Comparison of ENCODE assay signal across 1 cellular context in the genomic region with DNA sequence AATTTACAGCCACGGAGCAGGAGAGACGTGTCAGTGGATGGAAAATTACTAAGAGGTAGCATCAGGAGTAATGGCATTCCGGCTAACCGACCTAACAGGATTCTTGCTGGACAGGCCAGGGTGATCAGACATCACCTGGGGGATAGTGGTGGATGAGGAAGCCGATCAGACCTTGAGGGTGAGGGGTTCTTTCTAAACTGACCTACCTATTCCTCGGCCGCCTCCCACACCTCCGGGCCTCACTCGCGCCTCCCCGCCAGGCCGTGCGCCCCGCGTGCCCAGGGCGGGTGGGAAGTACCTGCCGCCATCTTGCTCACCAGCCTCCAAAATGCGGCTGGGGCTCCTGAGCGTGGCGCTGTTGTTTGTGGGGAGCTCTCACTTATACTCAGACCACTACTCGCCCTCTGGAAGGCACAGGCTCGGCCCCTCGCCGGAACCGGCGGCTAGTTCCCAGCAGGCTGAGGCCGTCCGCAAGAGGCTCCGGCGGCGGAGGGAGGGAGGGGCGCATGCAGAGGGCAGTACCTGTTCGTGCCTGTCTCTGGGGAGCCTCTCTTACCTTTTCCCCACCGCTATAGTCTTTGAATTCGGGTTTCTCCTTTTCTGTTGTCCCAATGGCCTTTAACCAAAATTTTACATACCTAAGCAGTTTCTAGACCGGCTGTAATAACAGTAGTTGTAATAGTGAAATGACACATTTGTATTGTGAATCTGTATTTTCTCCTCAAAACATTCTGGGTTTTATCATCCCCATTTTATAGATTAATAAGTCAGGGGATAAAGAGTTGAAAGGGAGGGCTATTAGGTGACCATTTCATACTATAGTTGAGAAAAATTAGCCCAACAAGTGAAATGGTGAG.
A peak's percentile ranks its signal among the peaks of the same experiment; 100 is the strongest.
TF ChIP-seq lines count a peak whose summit lies in the region.

A gene with protein sequence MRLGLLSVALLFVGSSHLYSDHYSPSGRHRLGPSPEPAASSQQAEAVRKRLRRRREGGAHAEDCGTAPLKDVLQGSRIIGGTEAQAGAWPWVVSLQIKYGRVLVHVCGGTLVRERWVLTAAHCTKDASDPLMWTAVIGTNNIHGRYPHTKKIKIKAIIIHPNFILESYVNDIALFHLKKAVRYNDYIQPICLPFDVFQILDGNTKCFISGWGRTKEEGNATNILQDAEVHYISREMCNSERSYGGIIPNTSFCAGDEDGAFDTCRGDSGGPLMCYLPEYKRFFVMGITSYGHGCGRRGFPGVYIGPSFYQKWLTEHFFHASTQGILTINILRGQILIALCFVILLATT (plus strand): TSS at position 290 of the 857 bp plus-strand sequence. CDS start 39 bp downstream, at position 329.

TF ChIP-seq in K562, 482 proteins besides CTCF, POLR2A, EP300 and RAD21:
- TF ChIP-seq, protein P1, sequence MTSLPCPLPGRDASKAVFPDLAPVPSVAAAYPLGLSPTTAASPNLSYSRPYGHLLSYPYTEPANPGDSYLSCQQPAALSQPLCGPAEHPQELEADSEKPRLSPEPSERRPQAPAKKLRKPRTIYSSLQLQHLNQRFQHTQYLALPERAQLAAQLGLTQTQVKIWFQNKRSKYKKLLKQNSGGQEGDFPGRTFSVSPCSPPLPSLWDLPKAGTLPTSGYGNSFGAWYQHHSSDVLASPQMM (CRISPR knock-in tag; IDR thresholded peaks at IDR 0.05): no peak
- TF ChIP-seq, protein P2, sequence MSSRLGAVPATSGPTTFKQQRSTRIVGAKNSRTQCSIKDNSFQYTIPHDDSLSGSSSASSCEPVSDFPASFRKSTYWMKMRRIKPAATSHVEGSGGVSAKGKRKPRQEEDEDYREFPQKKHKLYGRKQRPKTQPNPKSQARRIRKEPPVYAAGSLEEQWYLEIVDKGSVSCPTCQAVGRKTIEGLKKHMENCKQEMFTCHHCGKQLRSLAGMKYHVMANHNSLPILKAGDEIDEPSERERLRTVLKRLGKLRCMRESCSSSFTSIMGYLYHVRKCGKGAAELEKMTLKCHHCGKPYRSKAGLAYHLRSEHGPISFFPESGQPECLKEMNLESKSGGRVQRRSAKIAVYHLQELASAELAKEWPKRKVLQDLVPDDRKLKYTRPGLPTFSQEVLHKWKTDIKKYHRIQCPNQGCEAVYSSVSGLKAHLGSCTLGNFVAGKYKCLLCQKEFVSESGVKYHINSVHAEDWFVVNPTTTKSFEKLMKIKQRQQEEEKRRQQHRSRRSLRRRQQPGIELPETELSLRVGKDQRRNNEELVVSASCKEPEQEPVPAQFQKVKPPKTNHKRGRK (tag; IDR thresholded peaks at IDR 0.05): no peak
- TF ChIP-seq MAFK (IDR thresholded peaks at IDR 0.05; ENCODE audit: low read length): peak; percentile 21; the same call in 1 of the 2 replicates
- no peak for TF ChIP-seq MAZ (CRISPR knock-in tag; conservative IDR thresholded peaks at IDR 0.05 in 1 of 2, IDR thresholded peaks at IDR 0.05 in 1 of 2)
- no peak for TF ChIP-seq CBX5 (IDR thresholded peaks at IDR 0.05; ENCODE audit: borderline replicate concordance, low read depth)
- TF ChIP-seq MAFF (IDR thresholded peaks at IDR 0.05; ENCODE audit: low read length): 0 out of 2 replicates have a peak, but pooled peaks have one; percentile 1
- TF ChIP-seq ZNF316 (IDR thresholded peaks at IDR 0.05): peak; percentile 36; the same call in 1 of the 2 replicates
- TF ChIP-seq ZNF274 (IDR thresholded peaks at IDR 0.05; ENCODE audit: borderline replicate concordance, low read depth, low read length): no peak
- TF ChIP-seq, protein P3, sequence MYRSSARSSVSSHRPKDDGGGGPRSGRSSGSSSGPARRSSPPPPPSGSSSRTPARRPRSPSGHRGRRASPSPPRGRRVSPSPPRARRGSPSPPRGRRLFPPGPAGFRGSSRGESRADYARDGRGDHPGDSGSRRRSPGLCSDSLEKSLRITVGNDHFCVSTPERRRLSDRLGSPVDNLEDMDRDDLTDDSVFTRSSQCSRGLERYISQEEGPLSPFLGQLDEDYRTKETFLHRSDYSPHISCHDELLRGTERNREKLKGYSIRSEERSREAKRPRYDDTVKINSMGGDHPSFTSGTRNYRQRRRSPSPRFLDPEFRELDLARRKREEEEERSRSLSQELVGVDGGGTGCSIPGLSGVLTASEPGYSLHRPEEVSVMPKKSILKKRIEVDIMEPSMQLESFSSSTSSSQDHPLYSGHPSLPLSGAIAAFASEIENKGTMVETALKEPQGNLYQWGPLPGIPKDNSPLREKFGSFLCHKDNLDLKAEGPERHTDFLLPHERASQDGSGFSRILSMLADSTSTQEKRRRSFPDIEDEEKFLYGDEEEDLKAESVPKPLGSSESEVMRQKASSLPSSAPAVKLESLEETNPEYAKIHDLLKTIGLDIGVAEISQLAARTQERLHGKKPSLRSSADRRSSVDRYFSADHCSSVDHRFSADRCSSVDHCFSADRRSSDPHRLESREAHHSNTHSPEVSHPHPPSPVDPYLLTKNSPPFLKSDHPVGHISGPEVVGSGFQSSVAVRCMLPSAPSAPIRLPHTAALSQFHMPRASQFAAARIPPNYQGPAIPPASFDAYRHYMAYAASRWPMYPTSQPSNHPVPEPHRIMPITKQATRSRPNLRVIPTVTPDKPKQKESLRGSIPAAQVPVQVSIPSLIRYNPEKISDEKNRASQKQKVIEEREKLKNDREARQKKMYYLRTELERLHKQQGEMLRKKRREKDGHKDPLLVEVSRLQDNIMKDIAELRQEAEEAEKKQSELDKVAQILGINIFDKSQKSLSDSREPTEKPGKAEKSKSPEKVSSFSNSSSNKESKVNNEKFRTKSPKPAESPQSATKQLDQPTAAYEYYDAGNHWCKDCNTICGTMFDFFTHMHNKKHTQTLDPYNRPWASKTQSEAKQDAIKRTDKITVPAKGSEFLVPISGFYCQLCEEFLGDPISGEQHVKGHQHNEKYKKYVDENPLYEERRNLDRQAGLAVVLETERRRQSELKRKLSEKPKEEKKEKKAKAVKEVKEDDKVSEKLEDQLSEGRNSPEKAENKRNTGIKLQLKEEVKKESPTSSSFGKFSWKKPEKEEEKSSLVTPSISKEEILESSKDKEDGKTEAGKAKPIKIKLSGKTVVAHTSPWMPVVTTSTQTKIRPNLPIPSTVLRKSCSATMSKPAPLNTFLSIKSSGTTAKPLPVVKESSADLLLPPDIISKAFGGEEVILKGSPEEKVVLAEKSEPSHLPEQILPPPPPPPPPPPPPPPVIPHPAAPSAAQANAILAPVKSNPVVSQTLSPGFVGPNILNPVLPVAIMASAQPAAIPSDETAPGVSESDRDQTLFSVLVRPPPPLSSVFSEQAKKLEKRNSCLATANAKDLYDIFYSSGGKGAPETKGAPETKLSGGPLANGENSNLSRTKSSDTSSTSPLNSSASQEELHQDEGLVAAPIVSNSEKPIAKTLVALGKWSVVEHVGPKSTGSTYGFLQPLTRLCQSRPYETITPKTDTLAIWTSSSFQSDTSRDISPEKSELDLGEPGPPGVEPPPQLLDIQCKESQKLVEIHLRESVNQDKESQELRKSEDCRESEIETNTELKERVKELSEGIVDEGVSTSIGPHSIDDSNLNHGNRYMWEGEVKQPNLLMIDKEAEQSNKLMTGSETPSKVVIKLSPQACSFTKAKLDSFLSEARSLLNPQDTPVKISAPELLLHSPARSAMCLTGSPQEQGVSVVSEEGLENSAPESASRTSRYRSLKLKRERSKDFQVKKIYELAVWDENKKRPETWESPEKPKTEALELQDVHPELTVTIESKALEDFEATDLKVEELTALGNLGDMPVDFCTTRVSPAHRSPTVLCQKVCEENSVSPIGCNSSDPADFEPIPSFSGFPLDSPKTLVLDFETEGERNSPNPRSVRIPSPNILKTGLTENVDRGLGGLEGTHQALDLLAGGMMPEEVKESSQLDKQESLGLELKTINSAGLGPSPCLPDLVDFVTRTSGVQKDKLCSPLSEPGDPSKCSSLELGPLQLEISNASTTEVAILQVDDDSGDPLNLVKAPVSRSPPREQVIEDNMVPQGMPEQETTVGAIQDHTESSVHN (IDR thresholded peaks at IDR 0.05; ENCODE audit: borderline replicate concordance in 1 of 2, low read depth in 1 of 2): no peak
- TF ChIP-seq, protein P4, sequence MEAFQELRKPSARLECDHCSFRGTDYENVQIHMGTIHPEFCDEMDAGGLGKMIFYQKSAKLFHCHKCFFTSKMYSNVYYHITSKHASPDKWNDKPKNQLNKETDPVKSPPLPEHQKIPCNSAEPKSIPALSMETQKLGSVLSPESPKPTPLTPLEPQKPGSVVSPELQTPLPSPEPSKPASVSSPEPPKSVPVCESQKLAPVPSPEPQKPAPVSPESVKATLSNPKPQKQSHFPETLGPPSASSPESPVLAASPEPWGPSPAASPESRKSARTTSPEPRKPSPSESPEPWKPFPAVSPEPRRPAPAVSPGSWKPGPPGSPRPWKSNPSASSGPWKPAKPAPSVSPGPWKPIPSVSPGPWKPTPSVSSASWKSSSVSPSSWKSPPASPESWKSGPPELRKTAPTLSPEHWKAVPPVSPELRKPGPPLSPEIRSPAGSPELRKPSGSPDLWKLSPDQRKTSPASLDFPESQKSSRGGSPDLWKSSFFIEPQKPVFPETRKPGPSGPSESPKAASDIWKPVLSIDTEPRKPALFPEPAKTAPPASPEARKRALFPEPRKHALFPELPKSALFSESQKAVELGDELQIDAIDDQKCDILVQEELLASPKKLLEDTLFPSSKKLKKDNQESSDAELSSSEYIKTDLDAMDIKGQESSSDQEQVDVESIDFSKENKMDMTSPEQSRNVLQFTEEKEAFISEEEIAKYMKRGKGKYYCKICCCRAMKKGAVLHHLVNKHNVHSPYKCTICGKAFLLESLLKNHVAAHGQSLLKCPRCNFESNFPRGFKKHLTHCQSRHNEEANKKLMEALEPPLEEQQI (IDR thresholded peaks at IDR 0.05): no peak
- no peak for TF ChIP-seq ZNF23 (CRISPR knock-in tag; IDR thresholded peaks at IDR 0.05)
- no peak for TF ChIP-seq HDAC2 (IDR thresholded peaks at IDR 0.05)
- TF ChIP-seq, protein P5, sequence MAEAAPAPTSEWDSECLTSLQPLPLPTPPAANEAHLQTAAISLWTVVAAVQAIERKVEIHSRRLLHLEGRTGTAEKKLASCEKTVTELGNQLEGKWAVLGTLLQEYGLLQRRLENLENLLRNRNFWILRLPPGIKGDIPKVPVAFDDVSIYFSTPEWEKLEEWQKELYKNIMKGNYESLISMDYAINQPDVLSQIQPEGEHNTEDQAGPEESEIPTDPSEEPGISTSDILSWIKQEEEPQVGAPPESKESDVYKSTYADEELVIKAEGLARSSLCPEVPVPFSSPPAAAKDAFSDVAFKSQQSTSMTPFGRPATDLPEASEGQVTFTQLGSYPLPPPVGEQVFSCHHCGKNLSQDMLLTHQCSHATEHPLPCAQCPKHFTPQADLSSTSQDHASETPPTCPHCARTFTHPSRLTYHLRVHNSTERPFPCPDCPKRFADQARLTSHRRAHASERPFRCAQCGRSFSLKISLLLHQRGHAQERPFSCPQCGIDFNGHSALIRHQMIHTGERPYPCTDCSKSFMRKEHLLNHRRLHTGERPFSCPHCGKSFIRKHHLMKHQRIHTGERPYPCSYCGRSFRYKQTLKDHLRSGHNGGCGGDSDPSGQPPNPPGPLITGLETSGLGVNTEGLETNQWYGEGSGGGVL (CRISPR knock-in tag; IDR thresholded peaks at IDR 0.05): no peak
- TF ChIP-seq, protein P6, sequence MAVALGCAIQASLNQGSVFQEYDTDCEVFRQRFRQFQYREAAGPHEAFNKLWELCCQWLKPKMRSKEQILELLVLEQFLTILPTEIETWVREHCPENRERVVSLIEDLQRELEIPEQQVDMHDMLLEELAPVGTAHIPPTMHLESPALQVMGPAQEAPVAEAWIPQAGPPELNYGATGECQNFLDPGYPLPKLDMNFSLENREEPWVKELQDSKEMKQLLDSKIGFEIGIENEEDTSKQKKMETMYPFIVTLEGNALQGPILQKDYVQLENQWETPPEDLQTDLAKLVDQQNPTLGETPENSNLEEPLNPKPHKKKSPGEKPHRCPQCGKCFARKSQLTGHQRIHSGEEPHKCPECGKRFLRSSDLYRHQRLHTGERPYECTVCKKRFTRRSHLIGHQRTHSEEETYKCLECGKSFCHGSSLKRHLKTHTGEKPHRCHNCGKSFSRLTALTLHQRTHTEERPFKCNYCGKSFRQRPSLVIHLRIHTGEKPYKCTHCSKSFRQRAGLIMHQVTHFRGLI (CRISPR knock-in tag; IDR thresholded peaks at IDR 0.05): no peak
